In genomic region chr14:103849151-103850013, GRCh38 we compare ENCODE assay signal across 12 cellular contexts. TPM values are rescaled to one million over a fixed set of nuclear protein-coding genes. Genes with fewer than 3 reads are reported as not detected.
DNase-seq lines count a peak whose midpoint lies in the region; ATAC-seq and TF ChIP-seq lines count a peak whose summit lies in the region.
"Had no signal": no experiment of that assay in that cellular context is flagged by ENCODE, and none has a peak within 500 bp of the region (broad histone marks: within the 10 kb centered on the region; RNA-seq: fewer than 3 reads in every experiment).

No MANE protein-coding gene starts in this region.

- no peak overlapping the region for H3K4me3 ChIP-seq in lower lobe of right lung
- H3K4me3 ChIP-seq in vagina: no peak overlapping the region
- H3K4me3 ChIP-seq: thoracic aorta had no signal

- no peak for ATAC-seq in activated naive CD4-positive, alpha-beta T cell treated with anti-CD3 and anti-CD28 coated beads, Interleukin-2, amount 50 U/mL, for 72 hours
- no peak for ATAC-seq in activated naive CD8-positive, alpha-beta T cell treated with anti-CD3 and anti-CD28 coated beads, Interleukin-2, amount 10 ng/mL, durations not matched to agents 7 days and 5 days (ENCODE audit: low read depth)
- ATAC-seq in lower lobe of right lung: no peak

- no peak for TF ChIP-seq POLR2A in vagina (IDR thresholded peaks at IDR 0.05)

- no peak for TF ChIP-seq CTCF in lower lobe of right lung (IDR thresholded peaks at IDR 0.05)
- no peak for TF ChIP-seq CTCF in vagina (IDR thresholded peaks at IDR 0.05)

- no peak for DNase-seq in activated naive CD4-positive, alpha-beta T cell treated with anti-CD3 and anti-CD28 coated beads for 36 hours
- DNase-seq in activated naive CD4-positive, alpha-beta T cell treated with anti-CD3 and anti-CD28 coated beads, Interleukin-2, amount 50 U/mL, for 72 hours (ENCODE audit: low spot score in 2 of 2): no peak
- no peak for DNase-seq in activated naive CD8-positive, alpha-beta T cell treated with anti-CD3 and anti-CD28 coated beads, Interleukin-2, amount 10 ng/mL, durations not matched to agents 7 days and 5 days
- DNase-seq in lower lobe of right lung (peak; percentile 34), substantia nigra (lab: John Stamatoyannopoulos, UW) (no peak), cerebellar cortex (ENCODE audit: low spot score) (no peak), DMS53 (lab: John Stamatoyannopoulos, UW) (no peak), vagina (ENCODE audit: extremely low spot score in 2 of 2) (no peak)
- DNase-seq: NCI-H2029; stimulated activated CD4-positive, alpha-beta T cell treated with anti-CD3 and anti-CD28 coated beads, Interleukin-4, amount 100 ng/mL, for 4 hours had no signal

- intact Hi-C loops in activated naive CD4-positive, alpha-beta T cell treated with anti-CD3 and anti-CD28 coated beads for 36 hours (cut with micrococcal nuclease): loop anchor here (5.0 kb wide), 1 partner anchor 447 kb away; no protein-coding TSS in a partner anchor
- intact Hi-C loops in lower lobe of right lung (cut with DNase I): no loop called here
- intact Hi-C loops in vagina (cut with DNase I): no loop called here

- peaks cover 21% of the 10 kb centered on the region for H3K4me1 ChIP-seq in lower lobe of right lung
- peaks cover 18% of the 10 kb centered on the region for H3K4me1 ChIP-seq in vagina

- CTCF ChIA-PET in activated naive CD4-positive, alpha-beta T cell treated with anti-CD3 and anti-CD28 coated beads for 36 hours (lab: Charles Lee): no interaction called here

- H3K27ac ChIP-seq in lower lobe of right lung (no peak overlapping the region), substantia nigra (ENCODE audit: low read depth, low read length, poor library complexity, severe bottlenecking) (peak overlapping the region; percentile 76), vagina (no peak overlapping the region)

- H3K9me3 ChIP-seq in lower lobe of right lung (no peaks in the 10 kb centered on the region), vagina (no peaks in the 10 kb centered on the region)
- H3K9me3 ChIP-seq: pancreas, thoracic aorta had no signal

- no peak overlapping the region for H3K27ac Mint-ChIP-seq in activated naive CD4-positive, alpha-beta T cell treated with anti-CD3 and anti-CD28 coated beads for 36 hours
- H3K27ac Mint-ChIP-seq in activated naive CD4-positive, alpha-beta T cell treated with anti-CD3 and anti-CD28 coated beads, Interleukin-2, amount 50 U/mL, for 72 hours: no peak overlapping the region
- H3K27ac Mint-ChIP-seq in activated naive CD8-positive, alpha-beta T cell treated with anti-CD3 and anti-CD28 coated beads, Interleukin-2, amount 10 ng/mL, durations not matched to agents 7 days and 5 days: no peak overlapping the region

- H3K27me3 ChIP-seq in lower lobe of right lung (ENCODE audit: low read depth) (no peaks in the 10 kb centered on the region), vagina (no peaks in the 10 kb centered on the region)
- H3K27me3 ChIP-seq: pancreas had no signal

- no peaks in the 10 kb centered on the region for H3K9me3 Mint-ChIP-seq in activated naive CD4-positive, alpha-beta T cell treated with anti-CD3 and anti-CD28 coated beads for 36 hours
- no peaks in the 10 kb centered on the region for H3K9me3 Mint-ChIP-seq in activated naive CD4-positive, alpha-beta T cell treated with anti-CD3 and anti-CD28 coated beads, Interleukin-2, amount 50 U/mL, for 72 hours
- H3K9me3 Mint-ChIP-seq in activated naive CD8-positive, alpha-beta T cell treated with anti-CD3 and anti-CD28 coated beads, Interleukin-2, amount 10 ng/mL, durations not matched to agents 7 days and 5 days: no peaks in the 10 kb centered on the region

- peaks cover 15% of the 10 kb centered on the region for H3K4me1 Mint-ChIP-seq in activated naive CD4-positive, alpha-beta T cell treated with anti-CD3 and anti-CD28 coated beads for 36 hours (ENCODE audit: low read depth)
- peaks cover 11% of the 10 kb centered on the region for H3K4me1 Mint-ChIP-seq in activated naive CD8-positive, alpha-beta T cell treated with anti-CD3 and anti-CD28 coated beads, Interleukin-2, amount 10 ng/mL, durations not matched to agents 7 days and 5 days

- H3K4me3 Mint-ChIP-seq in activated naive CD4-positive, alpha-beta T cell treated with anti-CD3 and anti-CD28 coated beads for 36 hours: peak overlapping the region; percentile 55
- peak overlapping the region; percentile 54 for H3K4me3 Mint-ChIP-seq in activated naive CD8-positive, alpha-beta T cell treated with anti-CD3 and anti-CD28 coated beads, Interleukin-2, amount 10 ng/mL, durations not matched to agents 7 days and 5 days

- no peaks in the 10 kb centered on the region for H3K36me3 Mint-ChIP-seq in activated naive CD4-positive, alpha-beta T cell treated with anti-CD3 and anti-CD28 coated beads for 36 hours (ENCODE audit: low read depth)
- H3K36me3 Mint-ChIP-seq in activated naive CD4-positive, alpha-beta T cell treated with anti-CD3 and anti-CD28 coated beads, Interleukin-2, amount 50 U/mL, for 72 hours: peaks cover 0 to 4% of the 10 kb centered on the region in 2 donors
- H3K36me3 Mint-ChIP-seq in activated naive CD8-positive, alpha-beta T cell treated with anti-CD3 and anti-CD28 coated beads, Interleukin-2, amount 10 ng/mL, durations not matched to agents 7 days and 5 days: peaks cover 2% of the 10 kb centered on the region

- H3K27me3 Mint-ChIP-seq in activated naive CD4-positive, alpha-beta T cell treated with anti-CD3 and anti-CD28 coated beads for 36 hours (ENCODE audit: low read depth): no peaks in the 10 kb centered on the region
- peaks cover 20% of the 10 kb centered on the region for H3K27me3 Mint-ChIP-seq in activated naive CD8-positive, alpha-beta T cell treated with anti-CD3 and anti-CD28 coated beads, Interleukin-2, amount 10 ng/mL, durations not matched to agents 7 days and 5 days

- POLR2A ChIA-PET in activated naive CD8-positive, alpha-beta T cell treated with anti-CD3 and anti-CD28 coated beads, Interleukin-2, amount 10 ng/mL, durations not matched to agents 7 days and 5 days (lab: Charles Lee): no interaction called here

- no peaks in the 10 kb centered on the region for H3K36me3 ChIP-seq in lower lobe of right lung
- H3K36me3 ChIP-seq in vagina: no peaks in the 10 kb centered on the region
- H3K36me3 ChIP-seq: pancreas, thoracic aorta had no signal

RNA-seq across cellular contexts. Expression of gene PPP1R13B, which starts 2.0 kb away (rescaled TPM):
- 1 to 10 TPM; 8.0 to 8.6 TPM for total RNA-seq in activated naive CD4-positive, alpha-beta T cell treated with anti-CD3 and anti-CD28 coated beads for 36 hours
- 10 to 100 TPM; 11.7 to 12.1 TPM for total RNA-seq in activated naive CD4-positive, alpha-beta T cell treated with anti-CD3 and anti-CD28 coated beads, Interleukin-2, amount 50 U/mL, for 72 hours
- total RNA-seq in activated naive CD8-positive, alpha-beta T cell treated with anti-CD3 and anti-CD28 coated beads, Interleukin-2, amount 10 ng/mL, durations not matched to agents 7 days and 5 days: 10 to 100 TPM; 17.0 to 17.7 TPM
- total RNA-seq in lower lobe of right lung: 60.6 TPM
- total RNA-seq in vagina: 34.1 TPM
